Comparison of ENCODE assay signal across 1 cellular context in the genomic region with DNA sequence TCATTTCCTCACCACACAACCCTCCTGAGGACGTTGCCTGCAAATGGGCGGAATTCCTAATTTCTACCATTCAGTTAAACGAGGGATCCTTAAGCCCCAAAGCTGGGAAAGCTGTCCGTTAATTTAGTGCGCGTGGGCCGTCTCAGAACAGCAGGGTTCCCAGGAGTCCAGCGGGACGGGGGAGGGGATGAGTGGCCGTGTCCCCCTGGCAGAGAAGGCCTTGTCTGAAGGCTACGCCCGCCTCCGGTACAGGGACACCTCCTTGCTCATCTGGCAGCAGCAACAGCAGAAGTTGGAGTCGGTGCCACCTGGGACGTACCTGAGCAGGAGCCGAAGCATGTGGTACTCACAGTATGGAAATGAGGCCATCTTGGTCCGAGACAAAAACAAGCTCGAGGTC.
TF ChIP-seq lines count a peak whose summit lies in the region.

No MANE protein-coding gene starts in this region.

TF ChIP-seq in SK-N-SH treated with all-trans-retinoic acid at 6 μM for 48 hours, 23 proteins besides CTCF, POLR2A, EP300 and RAD21 (continued from another document):
- TF ChIP-seq, protein P1, sequence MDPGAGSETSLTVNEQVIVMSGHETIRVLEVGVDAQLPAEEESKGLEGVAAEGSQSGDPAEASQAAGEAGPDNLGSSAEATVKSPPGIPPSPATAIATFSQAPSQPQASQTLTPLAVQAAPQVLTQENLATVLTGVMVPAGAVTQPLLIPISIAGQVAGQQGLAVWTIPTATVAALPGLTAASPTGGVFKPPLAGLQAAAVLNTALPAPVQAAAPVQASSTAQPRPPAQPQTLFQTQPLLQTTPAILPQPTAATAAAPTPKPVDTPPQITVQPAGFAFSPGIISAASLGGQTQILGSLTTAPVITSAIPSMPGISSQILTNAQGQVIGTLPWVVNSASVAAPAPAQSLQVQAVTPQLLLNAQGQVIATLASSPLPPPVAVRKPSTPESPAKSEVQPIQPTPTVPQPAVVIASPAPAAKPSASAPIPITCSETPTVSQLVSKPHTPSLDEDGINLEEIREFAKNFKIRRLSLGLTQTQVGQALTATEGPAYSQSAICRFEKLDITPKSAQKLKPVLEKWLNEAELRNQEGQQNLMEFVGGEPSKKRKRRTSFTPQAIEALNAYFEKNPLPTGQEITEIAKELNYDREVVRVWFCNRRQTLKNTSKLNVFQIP (CRISPR knock-in tag; IDR thresholded peaks at IDR 0.05; ENCODE audit: borderline replicate concordance, low read depth) = no peak
- TF ChIP-seq, protein P2, sequence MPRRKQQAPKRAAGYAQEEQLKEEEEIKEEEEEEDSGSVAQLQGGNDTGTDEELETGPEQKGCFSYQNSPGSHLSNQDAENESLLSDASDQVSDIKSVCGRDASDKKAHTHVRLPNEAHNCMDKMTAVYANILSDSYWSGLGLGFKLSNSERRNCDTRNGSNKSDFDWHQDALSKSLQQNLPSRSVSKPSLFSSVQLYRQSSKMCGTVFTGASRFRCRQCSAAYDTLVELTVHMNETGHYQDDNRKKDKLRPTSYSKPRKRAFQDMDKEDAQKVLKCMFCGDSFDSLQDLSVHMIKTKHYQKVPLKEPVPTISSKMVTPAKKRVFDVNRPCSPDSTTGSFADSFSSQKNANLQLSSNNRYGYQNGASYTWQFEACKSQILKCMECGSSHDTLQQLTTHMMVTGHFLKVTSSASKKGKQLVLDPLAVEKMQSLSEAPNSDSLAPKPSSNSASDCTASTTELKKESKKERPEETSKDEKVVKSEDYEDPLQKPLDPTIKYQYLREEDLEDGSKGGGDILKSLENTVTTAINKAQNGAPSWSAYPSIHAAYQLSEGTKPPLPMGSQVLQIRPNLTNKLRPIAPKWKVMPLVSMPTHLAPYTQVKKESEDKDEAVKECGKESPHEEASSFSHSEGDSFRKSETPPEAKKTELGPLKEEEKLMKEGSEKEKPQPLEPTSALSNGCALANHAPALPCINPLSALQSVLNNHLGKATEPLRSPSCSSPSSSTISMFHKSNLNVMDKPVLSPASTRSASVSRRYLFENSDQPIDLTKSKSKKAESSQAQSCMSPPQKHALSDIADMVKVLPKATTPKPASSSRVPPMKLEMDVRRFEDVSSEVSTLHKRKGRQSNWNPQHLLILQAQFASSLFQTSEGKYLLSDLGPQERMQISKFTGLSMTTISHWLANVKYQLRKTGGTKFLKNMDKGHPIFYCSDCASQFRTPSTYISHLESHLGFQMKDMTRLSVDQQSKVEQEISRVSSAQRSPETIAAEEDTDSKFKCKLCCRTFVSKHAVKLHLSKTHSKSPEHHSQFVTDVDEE (CRISPR knock-in tag; IDR thresholded peaks at IDR 0.05) = no peak
- TF ChIP-seq ARNTL (CRISPR knock-in tag; IDR thresholded peaks at IDR 0.05; ENCODE audit: borderline replicate concordance, low read depth) (no peak), ZC3H10 (CRISPR knock-in tag; IDR thresholded peaks at IDR 0.05) (no peak), ZFP30 (CRISPR knock-in tag; IDR thresholded peaks at IDR 0.05) (no peak), OSR1 (CRISPR knock-in tag; IDR thresholded peaks at IDR 0.05) (no peak), SNAI2 (CRISPR knock-in tag; IDR thresholded peaks at IDR 0.05) (no peak), ESRRG (CRISPR knock-in tag; IDR thresholded peaks at IDR 0.05) (no peak), RARB (CRISPR knock-in tag; IDR thresholded peaks at IDR 0.05) (no peak), ZNF70 (CRISPR knock-in tag; IDR thresholded peaks at IDR 0.05) (no peak), ZFP3 (CRISPR knock-in tag; IDR thresholded peaks at IDR 0.05) (no peak), CSDC2 (CRISPR knock-in tag; IDR thresholded peaks at IDR 0.05) (no peak)
- TF ChIP-seq, protein P3, sequence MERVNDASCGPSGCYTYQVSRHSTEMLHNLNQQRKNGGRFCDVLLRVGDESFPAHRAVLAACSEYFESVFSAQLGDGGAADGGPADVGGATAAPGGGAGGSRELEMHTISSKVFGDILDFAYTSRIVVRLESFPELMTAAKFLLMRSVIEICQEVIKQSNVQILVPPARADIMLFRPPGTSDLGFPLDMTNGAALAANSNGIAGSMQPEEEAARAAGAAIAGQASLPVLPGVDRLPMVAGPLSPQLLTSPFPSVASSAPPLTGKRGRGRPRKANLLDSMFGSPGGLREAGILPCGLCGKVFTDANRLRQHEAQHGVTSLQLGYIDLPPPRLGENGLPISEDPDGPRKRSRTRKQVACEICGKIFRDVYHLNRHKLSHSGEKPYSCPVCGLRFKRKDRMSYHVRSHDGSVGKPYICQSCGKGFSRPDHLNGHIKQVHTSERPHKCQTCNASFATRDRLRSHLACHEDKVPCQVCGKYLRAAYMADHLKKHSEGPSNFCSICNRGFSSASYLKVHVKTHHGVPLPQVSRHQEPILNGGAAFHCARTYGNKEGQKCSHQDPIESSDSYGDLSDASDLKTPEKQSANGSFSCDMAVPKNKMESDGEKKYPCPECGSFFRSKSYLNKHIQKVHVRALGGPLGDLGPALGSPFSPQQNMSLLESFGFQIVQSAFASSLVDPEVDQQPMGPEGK (CRISPR knock-in tag; IDR thresholded peaks at IDR 0.05; ENCODE audit: borderline replicate concordance) = no peak
- TF ChIP-seq, protein P4, sequence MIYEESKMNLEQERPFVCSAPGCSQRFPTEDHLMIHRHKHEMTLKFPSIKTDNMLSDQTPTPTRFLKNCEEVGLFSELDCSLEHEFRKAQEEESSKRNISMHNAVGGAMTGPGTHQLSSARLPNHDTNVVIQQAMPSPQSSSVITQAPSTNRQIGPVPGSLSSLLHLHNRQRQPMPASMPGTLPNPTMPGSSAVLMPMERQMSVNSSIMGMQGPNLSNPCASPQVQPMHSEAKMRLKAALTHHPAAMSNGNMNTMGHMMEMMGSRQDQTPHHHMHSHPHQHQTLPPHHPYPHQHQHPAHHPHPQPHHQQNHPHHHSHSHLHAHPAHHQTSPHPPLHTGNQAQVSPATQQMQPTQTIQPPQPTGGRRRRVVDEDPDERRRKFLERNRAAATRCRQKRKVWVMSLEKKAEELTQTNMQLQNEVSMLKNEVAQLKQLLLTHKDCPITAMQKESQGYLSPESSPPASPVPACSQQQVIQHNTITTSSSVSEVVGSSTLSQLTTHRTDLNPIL (CRISPR knock-in tag; IDR thresholded peaks at IDR 0.05; ENCODE audit: low read depth) = no peak
